2 cellular contexts compared by ENCODE assay signal in the genomic region with DNA sequence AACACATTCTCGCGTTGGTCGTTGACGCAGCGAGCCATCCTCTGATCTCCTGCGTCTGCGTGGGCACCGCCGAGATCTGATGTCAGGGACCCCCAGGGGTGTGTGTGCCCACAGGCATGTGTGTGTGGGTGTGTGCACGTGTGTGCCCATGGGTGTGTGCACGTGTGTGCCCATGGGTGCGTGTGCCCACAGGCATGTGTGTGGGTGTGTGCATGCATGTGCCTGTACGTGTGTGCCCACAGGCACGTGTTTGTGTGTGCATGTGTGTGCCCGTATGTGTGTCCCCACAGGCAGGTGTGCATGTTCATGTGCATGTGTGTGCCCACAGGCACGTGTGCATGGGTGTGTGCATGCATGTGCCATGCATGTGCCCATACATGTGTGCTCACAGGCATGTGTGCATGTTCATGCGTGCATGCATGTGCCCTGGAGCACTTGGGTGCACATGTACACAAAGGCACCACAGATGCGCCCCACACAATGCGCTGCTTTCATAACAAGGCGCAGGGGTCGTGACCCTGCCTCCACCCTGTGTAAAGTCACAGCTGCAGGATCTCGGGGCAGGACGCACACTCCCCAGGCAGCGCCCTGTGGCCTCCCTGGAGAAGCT.
TF ChIP-seq lines count a peak whose summit lies in the region.

No MANE protein-coding gene starts in this region.

TF ChIP-seq in IMR-90, 13 proteins besides CTCF, POLR2A, EP300 and RAD21:
- no peak for TF ChIP-seq FOS (IDR thresholded peaks at IDR 0.05; ENCODE audit: low read depth, low read length)
TF ChIP-seq in IMR-90: peak in this region for 0.

TF ChIP-seq in H1, 55 proteins besides CTCF, POLR2A, EP300 and RAD21:
- TF ChIP-seq SAP30 (IDR thresholded peaks at IDR 0.05; ENCODE audit: insufficient read depth, insufficient replicate concordance, low read length) (no peak), RFX5 (IDR thresholded peaks at IDR 0.05; ENCODE audit: borderline replicate concordance, low read depth, low read length) (no peak), BCL11A (IDR thresholded peaks at IDR 0.05; ENCODE audit: low read depth in 2 of 2, low read length in 2 of 2) (no peak), JUN (IDR thresholded peaks at IDR 0.05; ENCODE audit: low read depth, low read length) (no peak)
